Comparison of ENCODE assay signal across 1 cellular context in the genomic region with DNA sequence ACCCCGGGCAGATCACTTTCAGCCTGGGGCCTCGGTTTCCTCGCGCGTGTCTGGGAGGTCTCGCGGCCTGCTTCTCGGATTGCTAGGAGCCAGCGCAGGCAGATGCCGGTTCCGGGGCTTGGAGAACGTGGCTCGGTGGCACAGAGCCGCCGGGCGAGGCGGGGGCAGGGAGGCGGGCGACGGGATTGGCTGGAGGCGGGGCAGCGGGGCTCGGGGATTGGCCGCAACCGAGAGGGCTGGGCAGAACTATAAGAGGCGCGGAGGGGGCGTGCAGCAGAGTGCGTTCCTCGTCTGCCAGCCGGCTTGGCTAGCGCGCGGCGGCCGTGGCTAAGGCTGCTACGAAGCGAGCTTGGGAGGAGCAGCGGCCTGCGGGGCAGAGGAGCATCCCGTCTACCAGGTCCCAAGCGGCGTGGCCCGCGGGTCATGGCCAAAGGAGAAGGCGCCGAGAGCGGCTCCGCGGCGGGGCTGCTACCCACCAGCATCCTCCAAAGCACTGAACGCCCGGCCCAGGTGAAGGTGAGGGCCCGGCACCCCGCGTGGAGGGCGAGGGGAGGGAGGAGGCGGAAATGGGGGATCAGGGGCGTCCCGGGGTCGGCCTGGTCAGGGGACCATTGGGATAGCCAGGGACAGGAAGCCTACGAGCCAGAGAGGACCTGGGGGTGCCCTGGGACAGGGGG.
TF ChIP-seq lines count a peak whose summit lies in the region.

MFSD2A (plus strand) TSS at position 276 of the 677 bp plus-strand sequence; CDS start at position 424, 148 bp downstream.

TF ChIP-seq in HEK293, 187 proteins besides CTCF, POLR2A, EP300 and RAD21 (continued from another document):
- TF ChIP-seq BCL6B (tag by site-specific recombination; IDR thresholded peaks at IDR 0.05), result no peak
- TF ChIP-seq ZNF391 (tag by site-specific recombination; IDR thresholded peaks at IDR 0.05; ENCODE audit: borderline replicate concordance, low read depth), result no peak
- 0 out of 2 replicates have a peak, but pooled peaks have one; percentile 70 for TF ChIP-seq KLF17 (tag by site-specific recombination; IDR thresholded peaks at IDR 0.05)
- no peak for TF ChIP-seq MEIS1 (CRISPR knock-in tag; IDR thresholded peaks at IDR 0.05; ENCODE audit: borderline replicate concordance)
- TF ChIP-seq ZBTB26 (tag by site-specific recombination; optimal IDR thresholded peaks at IDR 0.05), result peak; percentile 79
- no peak for TF ChIP-seq ZNF138 (tag by site-specific recombination; IDR thresholded peaks at IDR 0.05; ENCODE audit: borderline replicate concordance)
- 0 out of 2 replicates have a peak, but pooled peaks have one; percentile 50 for TF ChIP-seq ZNF777 (tag by site-specific recombination; IDR thresholded peaks at IDR 0.05; ENCODE audit: borderline replicate concordance)
- TF ChIP-seq, protein P1, sequence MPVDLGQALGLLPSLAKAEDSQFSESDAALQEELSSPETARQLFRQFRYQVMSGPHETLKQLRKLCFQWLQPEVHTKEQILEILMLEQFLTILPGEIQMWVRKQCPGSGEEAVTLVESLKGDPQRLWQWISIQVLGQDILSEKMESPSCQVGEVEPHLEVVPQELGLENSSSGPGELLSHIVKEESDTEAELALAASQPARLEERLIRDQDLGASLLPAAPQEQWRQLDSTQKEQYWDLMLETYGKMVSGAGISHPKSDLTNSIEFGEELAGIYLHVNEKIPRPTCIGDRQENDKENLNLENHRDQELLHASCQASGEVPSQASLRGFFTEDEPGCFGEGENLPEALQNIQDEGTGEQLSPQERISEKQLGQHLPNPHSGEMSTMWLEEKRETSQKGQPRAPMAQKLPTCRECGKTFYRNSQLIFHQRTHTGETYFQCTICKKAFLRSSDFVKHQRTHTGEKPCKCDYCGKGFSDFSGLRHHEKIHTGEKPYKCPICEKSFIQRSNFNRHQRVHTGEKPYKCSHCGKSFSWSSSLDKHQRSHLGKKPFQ (tag by site-specific recombination; IDR thresholded peaks at IDR 0.05), result no peak
- TF ChIP-seq ZNF202 (tag by site-specific recombination; IDR thresholded peaks at IDR 0.05; ENCODE audit: borderline replicate concordance), result no peak
- no peak for TF ChIP-seq PRDM4 (tag by site-specific recombination; IDR thresholded peaks at IDR 0.05)
- TF ChIP-seq ZNF394 (tag by site-specific recombination; IDR thresholded peaks at IDR 0.05; ENCODE audit: borderline replicate concordance), result peak; percentile 84; the same call in 1 of the 2 replicates
- peak; percentile 100 for TF ChIP-seq ZBTB20 (tag by site-specific recombination; IDR thresholded peaks at IDR 0.05)
- TF ChIP-seq, protein P2, sequence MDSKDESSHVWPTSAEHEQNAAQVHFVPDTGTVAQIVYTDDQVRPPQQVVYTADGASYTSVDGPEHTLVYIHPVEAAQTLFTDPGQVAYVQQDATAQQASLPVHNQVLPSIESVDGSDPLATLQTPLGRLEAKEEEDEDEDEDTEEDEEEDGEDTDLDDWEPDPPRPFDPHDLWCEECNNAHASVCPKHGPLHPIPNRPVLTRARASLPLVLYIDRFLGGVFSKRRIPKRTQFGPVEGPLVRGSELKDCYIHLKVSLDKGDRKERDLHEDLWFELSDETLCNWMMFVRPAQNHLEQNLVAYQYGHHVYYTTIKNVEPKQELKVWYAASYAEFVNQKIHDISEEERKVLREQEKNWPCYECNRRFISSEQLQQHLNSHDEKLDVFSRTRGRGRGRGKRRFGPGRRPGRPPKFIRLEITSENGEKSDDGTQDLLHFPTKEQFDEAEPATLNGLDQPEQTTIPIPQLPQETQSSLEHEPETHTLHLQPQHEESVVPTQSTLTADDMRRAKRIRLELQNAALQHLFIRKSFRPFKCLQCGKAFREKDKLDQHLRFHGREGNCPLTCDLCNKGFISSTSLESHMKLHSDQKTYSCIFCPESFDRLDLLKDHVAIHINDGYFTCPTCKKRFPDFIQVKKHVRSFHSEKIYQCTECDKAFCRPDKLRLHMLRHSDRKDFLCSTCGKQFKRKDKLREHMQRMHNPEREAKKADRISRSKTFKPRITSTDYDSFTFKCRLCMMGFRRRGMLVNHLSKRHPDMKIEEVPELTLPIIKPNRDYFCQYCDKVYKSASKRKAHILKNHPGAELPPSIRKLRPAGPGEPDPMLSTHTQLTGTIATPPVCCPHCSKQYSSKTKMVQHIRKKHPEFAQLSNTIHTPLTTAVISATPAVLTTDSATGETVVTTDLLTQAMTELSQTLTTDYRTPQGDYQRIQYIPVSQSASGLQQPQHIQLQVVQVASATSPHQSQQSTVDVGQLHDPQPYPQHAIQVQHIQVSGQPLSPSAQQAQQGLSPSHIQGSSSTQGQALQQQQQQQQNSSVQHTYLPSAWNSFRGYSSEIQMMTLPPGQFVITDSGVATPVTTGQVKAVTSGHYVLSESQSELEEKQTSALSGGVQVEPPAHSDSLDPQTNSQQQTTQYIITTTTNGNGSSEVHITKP (tag by site-specific recombination; IDR thresholded peaks at IDR 0.05), result peak; percentile 90
- TF ChIP-seq ZIC2 (tag by site-specific recombination; IDR thresholded peaks at IDR 0.05), result peak; percentile 26; the same call in 1 of the 2 replicates
- peak; percentile 67; the same call in 1 of the 2 replicates for TF ChIP-seq ZXDB (tag by site-specific recombination; IDR thresholded peaks at IDR 0.05)
- TF ChIP-seq GLIS2 (tag by site-specific recombination; IDR thresholded peaks at IDR 0.05), result peak; percentile 59
- peak; percentile 77; the same call in 1 of the 2 replicates for TF ChIP-seq GLI4 (tag by site-specific recombination; IDR thresholded peaks at IDR 0.05)
- TF ChIP-seq ZNF76 (tag by site-specific recombination; IDR thresholded peaks at IDR 0.05; ENCODE audit: borderline replicate concordance, low read depth), result peak; percentile 9; the same call in 1 of the 2 replicates
- TF ChIP-seq SP2 (tag by site-specific recombination; IDR thresholded peaks at IDR 0.05), result peak; percentile 95
- TF ChIP-seq KLF16 (tag by site-specific recombination; IDR thresholded peaks at IDR 0.05), result peak; percentile 60; the same call in 1 of the 2 replicates
- TF ChIP-seq ZNF785 (tag by site-specific recombination; IDR thresholded peaks at IDR 0.05), result peak; percentile 55; the same call in 1 of the 2 replicates
